In the genomic region with DNA sequence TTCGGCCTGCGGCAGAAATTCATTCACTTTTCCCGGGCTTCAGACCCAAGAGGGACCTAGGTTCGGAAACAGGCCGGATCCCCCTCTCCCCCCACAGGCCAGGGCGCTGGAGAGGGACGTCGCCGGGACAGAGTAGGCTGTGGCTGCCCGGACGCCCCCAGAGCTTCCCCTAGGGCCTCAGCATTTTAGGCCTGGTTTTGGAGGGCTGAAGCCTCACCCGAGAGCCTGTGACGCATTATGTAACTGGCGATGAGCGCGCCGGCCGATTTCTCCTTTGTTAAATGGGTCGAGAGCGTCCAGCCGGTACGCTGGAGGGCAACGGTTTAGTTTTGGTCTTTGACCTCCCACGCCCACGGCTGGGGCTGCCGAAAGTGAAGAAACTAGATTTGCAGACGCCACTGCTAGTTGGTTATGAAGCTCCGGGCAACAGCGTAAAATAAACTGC, we compare ENCODE assay signal across 1 cellular context.
TF ChIP-seq lines count a peak whose summit lies in the region.

No MANE protein-coding gene starts in this region.

TF ChIP-seq in GM12878, 131 proteins besides CTCF, POLR2A, EP300 and RAD21 (continued from another document):
- no peak for TF ChIP-seq PKNOX1 (IDR thresholded peaks at IDR 0.05)
- no peak for TF ChIP-seq ZBTB33 (IDR thresholded peaks at IDR 0.05)
- no peak for TF ChIP-seq PAX8 (IDR thresholded peaks at IDR 0.05)
- TF ChIP-seq CREB1 (IDR thresholded peaks at IDR 0.05; ENCODE audit: low read depth) = peak; percentile 57
- 0 out of 2 replicates have a peak, but pooled peaks have one; percentile 12 for TF ChIP-seq NBN (IDR thresholded peaks at IDR 0.05)
- peak; percentile 31; the same call in 1 of the 2 replicates for TF ChIP-seq SIN3A (IDR thresholded peaks at IDR 0.05; ENCODE audit: low read depth, low read length)
- TF ChIP-seq EGR1 (IDR thresholded peaks at IDR 0.05; ENCODE audit: borderline replicate concordance in 1 of 2, low read depth in 2 of 2, low read length in 2 of 2) = peak in 1 of 2 experiments; percentile 61; a peak in 1 of 3 replicates
- no peak for TF ChIP-seq LARP7 (IDR thresholded peaks at IDR 0.05)
- TF ChIP-seq CBFB (IDR thresholded peaks at IDR 0.05; ENCODE audit: low read depth) = no peak; the same call in 1 of the 2 replicates
- no peak for TF ChIP-seq BCL11A (IDR thresholded peaks at IDR 0.05; ENCODE audit: low read depth, low read length)
- TF ChIP-seq FOS (IDR thresholded peaks at IDR 0.05; ENCODE audit: borderline replicate concordance, extremely low read depth, insufficient read length) = no peak
- no peak for TF ChIP-seq SUPT20H (IDR thresholded peaks at IDR 0.05; ENCODE audit: borderline replicate concordance, control insufficient read depth, low read depth, low read length)
- TF ChIP-seq, protein P1, sequence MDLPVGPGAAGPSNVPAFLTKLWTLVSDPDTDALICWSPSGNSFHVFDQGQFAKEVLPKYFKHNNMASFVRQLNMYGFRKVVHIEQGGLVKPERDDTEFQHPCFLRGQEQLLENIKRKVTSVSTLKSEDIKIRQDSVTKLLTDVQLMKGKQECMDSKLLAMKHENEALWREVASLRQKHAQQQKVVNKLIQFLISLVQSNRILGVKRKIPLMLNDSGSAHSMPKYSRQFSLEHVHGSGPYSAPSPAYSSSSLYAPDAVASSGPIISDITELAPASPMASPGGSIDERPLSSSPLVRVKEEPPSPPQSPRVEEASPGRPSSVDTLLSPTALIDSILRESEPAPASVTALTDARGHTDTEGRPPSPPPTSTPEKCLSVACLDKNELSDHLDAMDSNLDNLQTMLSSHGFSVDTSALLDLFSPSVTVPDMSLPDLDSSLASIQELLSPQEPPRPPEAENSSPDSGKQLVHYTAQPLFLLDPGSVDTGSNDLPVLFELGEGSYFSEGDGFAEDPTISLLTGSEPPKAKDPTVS (IDR thresholded peaks at IDR 0.05; ENCODE audit: low read depth, low read length) = no peak
TF ChIP-seq in GM12878: peak in this region for 8.
